19 cellular contexts compared by ENCODE assay signal in the genomic region with DNA sequence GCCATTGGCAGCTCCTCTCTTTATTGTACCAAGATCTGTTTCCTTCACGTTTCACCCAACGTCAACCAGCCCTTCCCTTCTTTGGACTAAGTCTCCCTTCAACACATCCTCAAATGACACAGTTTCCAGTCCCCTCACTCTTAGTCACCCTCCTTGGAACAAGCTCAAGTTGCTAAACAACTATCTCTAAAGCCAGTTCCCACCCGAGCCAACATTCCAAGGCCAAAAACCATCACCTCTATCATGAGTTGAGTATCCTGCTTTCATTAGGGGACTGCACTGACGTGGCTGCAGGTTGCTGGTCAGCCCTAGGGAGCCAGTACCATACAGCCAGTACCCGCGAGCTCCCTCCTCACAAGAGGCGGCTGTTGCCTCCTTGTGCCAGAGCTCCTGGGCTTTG.
DNase-seq lines count a peak whose midpoint lies in the region; ATAC-seq and TF ChIP-seq lines count a peak whose summit lies in the region.
"Had no signal": no experiment of that assay in that cellular context is flagged by ENCODE, and none has a peak within 500 bp of the region (broad histone marks: within the 10 kb centered on the region; RNA-seq: fewer than 3 reads in every experiment).

No MANE protein-coding gene starts in this region.

- H3K36me3 ChIP-seq in mesendoderm (ENCODE audit: control insufficient read depth, insufficient read depth, low read length), result no peaks in the 10 kb centered on the region
- no peaks in the 10 kb centered on the region for H3K36me3 ChIP-seq in esophagus muscularis mucosa
- H3K36me3 ChIP-seq: right lobe of liver had no signal

- no peak overlapping the region for H3K56ac ChIP-seq in mesendoderm (ENCODE audit: low read length)

- no peak overlapping the region for H3K18ac ChIP-seq in mesendoderm (ENCODE audit: low read length)

- no peak overlapping the region for H3K4me3 ChIP-seq in AG10803 (ENCODE audit: low read length)
- H3K4me3 ChIP-seq in right cardiac atrium (ENCODE audit: low read length), result no peak overlapping the region
- no peak overlapping the region for H3K4me3 ChIP-seq in mesendoderm (ENCODE audit: low read length)
- H3K4me3 ChIP-seq in esophagus muscularis mucosa, result no peak overlapping the region
- H3K4me3 ChIP-seq: right lobe of liver had no signal

- no peak overlapping the region for H3K23ac ChIP-seq in mesendoderm (ENCODE audit: low read length)

- H3K36me3 Mint-ChIP-seq in activated T-helper 17 cell treated with anti-CD3 and anti-CD28 coated beads, Interleukin-2, amount 50 U/mL, for 72 hours (ENCODE audit: low read depth), result no peaks in the 10 kb centered on the region
- H3K36me3 Mint-ChIP-seq: memory B cell had no signal

- no peak overlapping the region for H4K5ac ChIP-seq in mesendoderm (ENCODE audit: low read length)

- H3K27me3 Mint-ChIP-seq in activated T-helper 17 cell treated with anti-CD3 and anti-CD28 coated beads, Interleukin-2, amount 50 U/mL, for 72 hours, result no peaks in the 10 kb centered on the region

- no peaks in the 10 kb centered on the region for H3K9me3 Mint-ChIP-seq in activated T-helper 17 cell treated with anti-CD3 and anti-CD28 coated beads, Interleukin-2, amount 50 U/mL, for 72 hours
- H3K9me3 Mint-ChIP-seq: activated CD4-positive, alpha-beta memory T cell treated with anti-CD3 and anti-CD28 coated beads, Interleukin-2, amount 10 ng/mL, durations not matched to agents 7 days and 5 days; activated T-cell treated with anti-CD3 and anti-CD28 coated beads, Interleukin-2, amount 50 U/mL, for 4 hours; effector memory CD8-positive, alpha-beta T cell; memory B cell had no signal

- H3K4me3 Mint-ChIP-seq in activated T-helper 17 cell treated with anti-CD3 and anti-CD28 coated beads, Interleukin-2, amount 50 U/mL, for 72 hours, result no peak overlapping the region
- H3K4me3 Mint-ChIP-seq: activated CD4-positive, alpha-beta memory T cell treated with anti-CD3 and anti-CD28 coated beads, Interleukin-2, amount 10 ng/mL, durations not matched to agents 7 days and 5 days; activated T-cell treated with anti-CD3 and anti-CD28 coated beads, Interleukin-2, amount 50 U/mL, for 4 hours; memory B cell had no signal

- peak; percentile 50 for DNase-seq in AG10803 (ENCODE audit: low read depth)
- peak; percentile 21 for DNase-seq in GM03348 (ENCODE audit: low spot score)
- no peak for DNase-seq in right cardiac atrium
- DNase-seq in mesendoderm, result no peak
- no peak for DNase-seq in NCI-H748 treated with DMSO at 0.1 percent for 48 hours (lab: John Stamatoyannopoulos, UW)
- DNase-seq in esophagus muscularis mucosa (ENCODE audit: extremely low spot score), result no peak
- DNase-seq: activated CD4-positive, alpha-beta memory T cell treated with anti-CD3 and anti-CD28 coated beads, Interleukin-2, amount 10 ng/mL, durations not matched to agents 7 days and 5 days; activated T-cell treated with anti-CD3 and anti-CD28 coated beads, Interleukin-2, amount 50 U/mL, for 4 hours; effector memory CD8-positive, alpha-beta T cell; NCI-H69; stimulated activated CD4-positive, alpha-beta T cell treated with anti-CD3 and anti-CD28 coated beads, Interleukin-2, amount 100 ng/mL, for 24 hours; substantia nigra had no signal

- no peaks in the 10 kb centered on the region for H3K79me1 ChIP-seq in mesendoderm (ENCODE audit: low read length)

- H3K27ac Mint-ChIP-seq in activated T-helper 17 cell treated with anti-CD3 and anti-CD28 coated beads, Interleukin-2, amount 50 U/mL, for 72 hours, result peak overlapping the region; percentile 60
- H3K27ac Mint-ChIP-seq: activated CD4-positive, alpha-beta memory T cell treated with anti-CD3 and anti-CD28 coated beads, Interleukin-2, amount 10 ng/mL, durations not matched to agents 7 days and 5 days; memory B cell had no signal

- H3K4me2 ChIP-seq in mesendoderm (ENCODE audit: low read length), result no peak overlapping the region

- H3K4me1 ChIP-seq in right cardiac atrium (ENCODE audit: control insufficient read depth, insufficient read depth, low read length), result peaks cover 13% of the 10 kb centered on the region
- no peaks in the 10 kb centered on the region for H3K4me1 ChIP-seq in mesendoderm (ENCODE audit: control insufficient read depth, low read depth, low read length)
- H3K4me1 ChIP-seq in esophagus muscularis mucosa, result peaks cover 0 to 6% (median 0%) of the 10 kb centered on the region in 4 donors

- H2AK5ac ChIP-seq in mesendoderm (ENCODE audit: low read length), result no peak overlapping the region

- H3K9me3 ChIP-seq in right cardiac atrium (ENCODE audit: control insufficient read depth, low read length), result no peaks in the 10 kb centered on the region
- no peaks in the 10 kb centered on the region for H3K9me3 ChIP-seq in esophagus muscularis mucosa
- H3K9me3 ChIP-seq: right lobe of liver had no signal

- intact Hi-C loops in right cardiac atrium (cut with DNase I) (no loop called here), esophagus muscularis mucosa (cut with DNase I) (no loop called here)

- H4K8ac ChIP-seq in mesendoderm (ENCODE audit: low read depth, low read length), result no peak overlapping the region

- H2BK5ac ChIP-seq in mesendoderm (ENCODE audit: low read length), result no peak overlapping the region

- H3K27me3 ChIP-seq in right cardiac atrium (ENCODE audit: control insufficient read depth, insufficient read depth), result no peaks in the 10 kb centered on the region
- no peaks in the 10 kb centered on the region for H3K27me3 ChIP-seq in mesendoderm (ENCODE audit: insufficient read depth, low read length, poor library complexity)
- H3K27me3 ChIP-seq in esophagus muscularis mucosa, result no peaks in the 10 kb centered on the region
- H3K27me3 ChIP-seq: right lobe of liver had no signal

- no peak overlapping the region for H2BK15ac ChIP-seq in mesendoderm (replicated peaks; ENCODE audit: low read depth)

- TF ChIP-seq CTCF in AG10803 (conservative IDR thresholded peaks at IDR 0.05; ENCODE audit: low read length) (no peak), esophagus muscularis mucosa (IDR thresholded peaks at IDR 0.05) (no peak)

- no peak overlapping the region for H3K4ac ChIP-seq in mesendoderm (ENCODE audit: low read depth, low read length)

- ATAC-seq in activated T-helper 17 cell treated with anti-CD3 and anti-CD28 coated beads, Interleukin-2, amount 50 U/mL, for 72 hours (replicated peaks), result no peak
- ATAC-seq in right cardiac atrium (peak; percentile 18 to 65), HG03520 (IDR thresholded peaks at IDR 0.05; ENCODE audit: unreplicated experiment) (no peak)
- ATAC-seq: activated T-cell treated with anti-CD3 and anti-CD28 coated beads, Interleukin-2, amount 50 U/mL, for 4 hours; effector memory CD8-positive, alpha-beta T cell; HepG2; Panc1 had no signal

- WGBS in right cardiac atrium, result 67% methylated on average over 7 of the region's 7 CpGs
- no CpG with 5 or more reads among the region's 7 CpGs for WGBS in mesendoderm (ENCODE audit: extremely low coverage, insufficient coverage, low lambda C conversion rate)
- WGBS in esophagus muscularis mucosa, result 94% methylated on average over 7 of the region's 7 CpGs

- no peak for TF ChIP-seq POLR2A in esophagus muscularis mucosa (IDR thresholded peaks at IDR 0.05; ENCODE audit: low read depth)

- no peak overlapping the region for H3K9ac ChIP-seq in mesendoderm (ENCODE audit: low read length)

- no peak for TF ChIP-seq EP300 in esophagus muscularis mucosa (IDR thresholded peaks at IDR 0.05)

- H3K27ac ChIP-seq in right cardiac atrium (ENCODE audit: low read length) (no peak overlapping the region), mesendoderm (ENCODE audit: low read depth, low read length) (no peak overlapping the region), esophagus muscularis mucosa (replicated peaks in 1 of 4) (no peak overlapping the region)
- H3K27ac ChIP-seq: right lobe of liver, VCaP had no signal

- H3K79me2 ChIP-seq in mesendoderm (ENCODE audit: control insufficient read depth, insufficient read depth, low read length), result no peaks in the 10 kb centered on the region

- no peak overlapping the region for H2BK120ac ChIP-seq in mesendoderm (ENCODE audit: low read depth, low read length)

- peaks cover 23% of the 10 kb centered on the region for H3K4me1 Mint-ChIP-seq in activated T-helper 17 cell treated with anti-CD3 and anti-CD28 coated beads, Interleukin-2, amount 50 U/mL, for 72 hours
- H3K4me1 Mint-ChIP-seq: memory B cell had no signal

Comparison
In these comparisons a context has a peak if more than half of its experiments do, and no peak if none do; other contexts are left out.
1. DNase-seq: peak in AG10803 (single experiment) and GM03348 (single experiment); none in right cardiac atrium (0 of 3), mesendoderm (single experiment), NCI-H748 treated with DMSO at 0.1 percent for 48 hours (single experiment) and esophagus muscularis mucosa (single experiment).
2. ATAC-seq: peak in right cardiac atrium (2 of 2); none in activated T-helper 17 cell treated with anti-CD3 and anti-CD28 coated beads, Interleukin-2, amount 50 U/mL, for 72 hours (single experiment) and HG03520 (single experiment).